18 cellular contexts compared by ENCODE assay signal in genomic region chr20:36525620-36526365, GRCh38. TPM values are rescaled to one million over a fixed set of nuclear protein-coding genes. Genes with fewer than 3 reads are reported as not detected.
DNase-seq lines count a peak whose midpoint lies in the region; ATAC-seq and TF ChIP-seq lines count a peak whose summit lies in the region.
"Had no signal": no experiment of that assay in that cellular context is flagged by ENCODE, and none has a peak within 500 bp of the region (broad histone marks: within the 10 kb centered on the region; RNA-seq: fewer than 3 reads in every experiment).

No MANE protein-coding gene starts in this region.

- H3K4me3 ChIP-seq in GM23338, result no peak overlapping the region
- H3K4me3 ChIP-seq in ascending aorta, result peak overlapping the region in 1 of 2 donors; percentile 2
- H3K4me3 ChIP-seq: mucosa of descending colon, vagina had no signal

- H3K36me3 ChIP-seq in GM23338 (ENCODE audit: insufficient read depth) (peaks cover 12% of the 10 kb centered on the region), ascending aorta (peaks cover 67 to 72% of the 10 kb centered on the region in 2 donors)

- no peak overlapping the region for H3K4me3 Mint-ChIP-seq in GM23338

- H4K20me1 ChIP-seq in GM23338 (replicated peaks; ENCODE audit: insufficient read depth), result peaks cover 7% of the 10 kb centered on the region; the same call in 1 of the 2 replicates

- H3K9me2 ChIP-seq in GM23338 (ENCODE audit: insufficient read depth), result no peaks in the 10 kb centered on the region

- no peak for ATAC-seq in GM23338
- ATAC-seq in HG03460 (IDR thresholded peaks at IDR 0.05; ENCODE audit: unreplicated experiment), result no peak
- ATAC-seq in GM18868 (IDR thresholded peaks at IDR 0.05; ENCODE audit: unreplicated experiment), result no peak
- ATAC-seq: foreskin keratinocyte, mucosa of descending colon had no signal

- no peak overlapping the region for H3K4me2 ChIP-seq in GM23338

- 0 out of 2 replicates have a peak, but pooled peaks cover 8% of the 10 kb centered on the region for H3F3A ChIP-seq in GM23338 (replicated peaks; ENCODE audit: low read depth)

- DNase-seq in GM23338 (ENCODE audit: low spot score) (no peak), ascending aorta (ENCODE audit: low spot score in 2 of 2) (peak in 1 of 2 donors; percentile 59), mesenteric fat pad (ENCODE audit: low spot score) (peak; percentile 72), KBM-7 (no peak)
- DNase-seq: activated CD4-positive, alpha-beta T cell treated with anti-CD3 and anti-CD28 coated beads, Interleukin-2, amount 50 U/mL, for 48 hours; activated effector memory CD4-positive, alpha-beta T cell treated with anti-CD3 and anti-CD28 coated beads, Interleukin-2, amount 50 U/mL, for 16 hours; DMS53; foreskin keratinocyte; hippocampal formation; mucosa of descending colon; NCI-H1694 treated with DMSO at 0.1 percent for 48 hours; NCI-H2227 treated with DMSO at 0.1 percent for 48 hours; NCI-H774 had no signal

- in situ Hi-C loops in KBM-7 (cut with MboI; ENCODE audit: low pct_unique_long_range_greater_than_20kb, low sequenced_read_pairs), result no loop called here

- no peaks in the 10 kb centered on the region for H3K79me2 ChIP-seq in GM23338 (replicated peaks; ENCODE audit: insufficient read depth)

- H3K36me3 Mint-ChIP-seq in GM23338 (ENCODE audit: low read depth), result peaks cover 39% of the 10 kb centered on the region

- H3K27ac Mint-ChIP-seq in GM23338, result peak overlapping the region; percentile 82; the same call in 1 of the 2 replicates

- H3K27me3 ChIP-seq in GM23338 (ENCODE audit: insufficient read depth), result no peaks in the 10 kb centered on the region
- H3K27me3 ChIP-seq in ascending aorta, result no peaks in the 10 kb centered on the region
- H3K27me3 ChIP-seq: foreskin keratinocyte, vagina had no signal

- TF ChIP-seq CTCF in GM23338 (conservative IDR thresholded peaks at IDR 0.05; ENCODE audit: low read depth in 2 of 2) (no peak), ascending aorta (IDR thresholded peaks at IDR 0.05) (no peak)

- no peaks in the 10 kb centered on the region for H3K9me3 Mint-ChIP-seq in GM23338

- H3K27ac ChIP-seq in GM23338 (ENCODE audit: low read depth), result peak overlapping the region; percentile 32; the same call in 1 of the 2 replicates
- peak overlapping the region; percentile 65 to 76 for H3K27ac ChIP-seq in ascending aorta
- peak overlapping the region; percentile 4 for H3K27ac ChIP-seq in temporal lobe (ENCODE audit: low read depth, low read length)
- H3K27ac ChIP-seq: epithelial cell of prostate, foreskin keratinocyte, vagina had no signal

- H3K27me3 Mint-ChIP-seq in GM23338 (ENCODE audit: insufficient read depth, low read depth, poor library complexity), result peaks cover 2% of the 10 kb centered on the region

- H3K4me1 Mint-ChIP-seq in GM23338, result no peaks in the 10 kb centered on the region

- intact Hi-C loops in ascending aorta (cut with DNase I), result loop anchor here (5.0 kb wide), 1 partner anchor 58 kb away; no protein-coding TSS in a partner anchor

- no peaks in the 10 kb centered on the region for H3K4me1 ChIP-seq in GM23338 (ENCODE audit: insufficient read depth)
- peaks cover 0 to 26% of the 10 kb centered on the region in 2 donors for H3K4me1 ChIP-seq in ascending aorta
- H3K4me1 ChIP-seq: foreskin keratinocyte had no signal

- no peak overlapping the region for H2AFZ ChIP-seq in GM23338

- H3K9me3 ChIP-seq in ascending aorta, result no peaks in the 10 kb centered on the region
- H3K9me3 ChIP-seq: mucosa of descending colon, vagina had no signal

TF ChIP-seq in GM23338, 12 proteins besides CTCF, POLR2A, EP300 and RAD21 (continues in another document):
- no peak for TF ChIP-seq JUNB (IDR thresholded peaks at IDR 0.05; ENCODE audit: unreplicated experiment)
- no peak for TF ChIP-seq ZNF114 (CRISPR knock-in tag; IDR thresholded peaks at IDR 0.05)
- TF ChIP-seq ZNF462 (CRISPR knock-in tag; IDR thresholded peaks at IDR 0.05), result no peak
- no peak for TF ChIP-seq EZH2phosphoT487 (IDR thresholded peaks at IDR 0.05; ENCODE audit: unreplicated experiment)
- TF ChIP-seq NANOG (IDR thresholded peaks at IDR 0.05; ENCODE audit: borderline replicate concordance), result no peak
- no peak for TF ChIP-seq CREB1 (CRISPR knock-in tag; IDR thresholded peaks at IDR 0.05; ENCODE audit: low read depth)
- no peak for TF ChIP-seq ZNF331 (CRISPR knock-in tag; IDR thresholded peaks at IDR 0.05; ENCODE audit: low read depth)

RNA-seq across cellular contexts. Expression of gene MYL9, which starts 15.5 kb away (rescaled TPM):
- total RNA-seq in GM23338 (2014; rRNA removed; shearing (Covaris generic)), result 23.5 and 29.7 TPM in 2 replicates
- 100 and 123 TPM in 2 replicates for polyA plus RNA-seq in GM23338 (2016; fragmentation: Nextera tagmentation; extraction: Ambion mirVana)
- total RNA-seq in ascending aorta (717 TPM), mesenteric fat pad (518 TPM), temporal lobe (0.49 TPM)

RNA-seq across cellular contexts. Expression of gene TGIF2, which starts 47.6 kb away (rescaled TPM):
- total RNA-seq in GM23338 (2014; rRNA removed; shearing (Covaris generic)), result 59.8 and 63.2 TPM in 2 replicates
- 44.8 and 47.6 TPM in 2 replicates for polyA plus RNA-seq in GM23338 (2016; fragmentation: Nextera tagmentation; extraction: Ambion mirVana)
- total RNA-seq in ascending aorta (29.8 TPM), mesenteric fat pad (9.3 TPM), temporal lobe (4.2 TPM)

Comparison
In these comparisons a context has a peak if more than half of its experiments do, and no peak if none do; other contexts are left out.
1. H3K27ac ChIP-seq: peak in every context shown above with its lines; median percentile 70 in ascending aorta; 32 in GM23338; 4 in temporal lobe.
2. RNA of gene MYL9, which starts 15.5 kb away (total RNA-seq): 717 TPM in ascending aorta (single experiment), 518 TPM in mesenteric fat pad (single experiment) and 23.5 to 29.7 TPM in GM23338; 0.49 TPM in temporal lobe (single experiment); every median in the first group is over 10 times any median in the second.